26 cellular contexts compared by ENCODE assay signal in genomic region chr11:8383227-8383626, GRCh38.
"Had no signal": no experiment of that assay in that cellular context is flagged by ENCODE, and none has a peak within 500 bp of the region (broad histone marks: within the 10 kb centered on the region; RNA-seq: fewer than 3 reads in every experiment).

No MANE protein-coding gene starts in this region.

- H3K9me3 Mint-ChIP-seq: activated CD8-positive, alpha-beta T cell treated with anti-CD3 and anti-CD28 coated beads for 36 hours; activated T-cell treated with anti-CD3 and anti-CD28 coated beads, Interleukin-2, amount 50 U/mL, for 4 hours; activated T-helper 17 cell treated with anti-CD3 and anti-CD28 coated beads, Interleukin-2, amount 50 U/mL, for 72 hours; central memory CD8-positive, alpha-beta T cell; effector memory CD8-positive, alpha-beta T cell had no signal

- H3K27ac ChIP-seq: ascending aorta, brain microvascular endothelial cell, esophagus muscularis mucosa, foreskin keratinocyte, gastrocnemius medialis, heart left ventricle had no signal

- ATAC-seq: activated CD8-positive, alpha-beta T cell treated with anti-CD3 and anti-CD28 coated beads for 36 hours; activated T-cell treated with anti-CD3 and anti-CD28 coated beads, Interleukin-2, amount 50 U/mL, for 4 hours; activated T-helper 17 cell treated with anti-CD3 and anti-CD28 coated beads, Interleukin-2, amount 50 U/mL, for 72 hours; effector memory CD8-positive, alpha-beta T cell; gastrocnemius medialis had no signal

- H3K4me3 Mint-ChIP-seq: activated CD8-positive, alpha-beta T cell treated with anti-CD3 and anti-CD28 coated beads for 36 hours; activated naive CD8-positive, alpha-beta T cell; activated T-cell treated with anti-CD3 and anti-CD28 coated beads, Interleukin-2, amount 50 U/mL, for 4 hours; activated T-helper 17 cell treated with anti-CD3 and anti-CD28 coated beads, Interleukin-2, amount 50 U/mL, for 72 hours; central memory CD8-positive, alpha-beta T cell; effector memory CD8-positive, alpha-beta T cell had no signal

- H3K9me3 ChIP-seq: ascending aorta, esophagus muscularis mucosa, gastrocnemius medialis, heart left ventricle had no signal

- H3K4me1 Mint-ChIP-seq: central memory CD8-positive, alpha-beta T cell had no signal

- H3K27me3 ChIP-seq: ascending aorta, brain microvascular endothelial cell, esophagus muscularis mucosa, gastrocnemius medialis, heart left ventricle had no signal

- H3K27ac Mint-ChIP-seq: activated CD8-positive, alpha-beta T cell treated with anti-CD3 and anti-CD28 coated beads for 36 hours; activated naive CD8-positive, alpha-beta T cell; activated T-helper 17 cell treated with anti-CD3 and anti-CD28 coated beads, Interleukin-2, amount 50 U/mL, for 72 hours; effector memory CD8-positive, alpha-beta T cell had no signal

- H3K4me3 ChIP-seq: ascending aorta, esophagus muscularis mucosa, gastrocnemius medialis, heart left ventricle had no signal

- DNase-seq: activated CD4-positive, alpha-beta T cell treated with anti-CD3 and anti-CD28 coated beads for 48 hours; activated CD4-positive, alpha-beta T cell treated with anti-CD3 and anti-CD28 coated beads, Interleukin-2, amount 50 U/mL, for 1 hour; activated CD4-positive, alpha-beta T cell treated with anti-CD3 and anti-CD28 coated beads, Interleukin-2, amount 50 U/mL, for 48 hours; activated CD8-positive, alpha-beta memory T cell treated with anti-CD3 and anti-CD28 coated beads for 24 hours; activated CD8-positive, alpha-beta T cell treated with anti-CD3 and anti-CD28 coated beads for 36 hours; activated effector memory CD4-positive, alpha-beta T cell treated with Interleukin-2 at 50 U/mL for 16 hours; activated gamma-delta T cell treated with Interleukin-2 at 50 U/mL for 16 hours; activated naive CD4-positive, alpha-beta T cell treated with anti-CD3 and anti-CD28 coated beads, Interleukin-2, amount 50 U/mL, for 16 hours; activated naive CD4-positive, alpha-beta T cell treated with Interleukin-2 at 50 U/mL for 16 hours; activated T-cell treated with anti-CD3 and anti-CD28 coated beads, Interleukin-2, amount 50 U/mL, for 4 hours; cortex of kidney; dermis blood vessel endothelial cell; effector CD4-positive, alpha-beta T cell; effector memory CD8-positive, alpha-beta T cell; erythroblast; gastrocnemius medialis; glutamatergic neuron; heart left ventricle; T-helper 2 cell had no signal

- H3K36me3 Mint-ChIP-seq: activated naive CD8-positive, alpha-beta T cell had no signal

- H3K36me3 ChIP-seq: ascending aorta, brain microvascular endothelial cell, esophagus muscularis mucosa, gastrocnemius medialis, heart left ventricle had no signal

- H3K27me3 Mint-ChIP-seq: activated CD8-positive, alpha-beta T cell treated with anti-CD3 and anti-CD28 coated beads for 36 hours; activated naive CD8-positive, alpha-beta T cell had no signal

- H3K4me1 ChIP-seq: ascending aorta, esophagus muscularis mucosa, foreskin keratinocyte, gastrocnemius medialis, heart left ventricle had no signal
